11 cellular contexts compared by ENCODE assay signal in the genomic region with DNA sequence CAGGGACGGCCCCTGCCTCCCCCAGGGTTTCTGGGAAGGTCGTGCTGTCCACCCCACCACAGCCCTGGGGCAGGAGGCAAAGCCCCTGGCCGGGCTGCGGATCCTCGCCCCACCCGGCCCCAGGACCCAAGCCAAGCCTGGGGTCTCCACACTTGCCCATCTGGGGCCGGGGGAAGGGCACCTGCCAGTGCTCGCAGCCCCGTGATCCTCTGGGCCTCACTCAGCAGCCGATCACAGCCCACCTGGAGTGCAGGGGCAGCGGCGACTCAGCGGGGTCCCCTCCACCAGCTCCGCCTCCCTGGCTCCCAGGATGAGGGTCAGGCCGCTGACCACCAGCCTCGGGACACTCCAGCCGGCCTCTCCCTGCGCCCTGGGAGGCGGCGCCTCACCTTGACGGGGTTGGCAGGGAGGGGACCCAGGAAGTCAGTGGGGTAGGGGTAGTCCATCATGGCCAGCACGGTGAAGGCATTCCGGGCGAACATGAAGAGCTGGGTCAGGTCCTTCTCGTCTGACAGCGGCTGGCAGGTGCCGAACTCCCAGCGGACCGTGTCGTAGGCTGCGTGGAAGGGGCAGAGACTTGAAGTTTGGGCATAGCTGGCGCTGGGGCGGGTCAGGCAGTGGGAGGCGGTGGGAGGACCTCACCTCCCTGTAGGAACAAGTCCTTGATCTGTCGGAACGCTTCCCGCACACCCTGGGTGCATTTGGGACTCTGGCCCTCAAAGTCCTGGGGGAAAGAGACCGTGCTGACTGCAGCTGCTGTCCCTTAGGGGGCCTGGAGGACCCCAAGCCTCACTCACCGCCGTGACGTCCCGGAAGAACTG. TPM values are rescaled to one million over a fixed set of nuclear protein-coding genes. Genes with fewer than 3 reads are reported as not detected.
A peak's percentile ranks its signal among the peaks of the same experiment; 100 is the strongest.
DNase-seq lines count a peak whose midpoint lies in the region; ATAC-seq and TF ChIP-seq lines count a peak whose summit lies in the region.
"Had no signal": no experiment of that assay in that cellular context is flagged by ENCODE, and none has a peak within 500 bp of the region (broad histone marks: within the 10 kb centered on the region; RNA-seq: fewer than 3 reads in every experiment).

No MANE protein-coding gene starts in this region.

- H3K36me3 Mint-ChIP-seq in activated naive CD4-positive, alpha-beta T cell treated with anti-CD3 and anti-CD28 coated beads, Interleukin-2, amount 10 ng/mL, durations not matched to agents 7 days and 5 days = peaks cover 8% of the 10 kb centered on the region
- peaks cover 8% of the 10 kb centered on the region for H3K36me3 Mint-ChIP-seq in activated naive CD8-positive, alpha-beta T cell treated with anti-CD3 and anti-CD28 coated beads, Interleukin-2, amount 50 U/mL, for 24 hours (ENCODE audit: low read depth)
- peaks cover 5% of the 10 kb centered on the region for H3K36me3 Mint-ChIP-seq in progenitor cell of endocrine pancreas (ENCODE audit: insufficient read depth)

- H3K27ac Mint-ChIP-seq in activated naive CD4-positive, alpha-beta T cell treated with anti-CD3 and anti-CD28 coated beads, Interleukin-2, amount 10 ng/mL, durations not matched to agents 7 days and 5 days = no peak overlapping the region
- peak overlapping the region; percentile 70 for H3K27ac Mint-ChIP-seq in activated naive CD8-positive, alpha-beta T cell treated with anti-CD3 and anti-CD28 coated beads, Interleukin-2, amount 50 U/mL, for 24 hours
- no peak overlapping the region for H3K27ac Mint-ChIP-seq in progenitor cell of endocrine pancreas

- no peaks in the 10 kb centered on the region for H3K9me3 Mint-ChIP-seq in activated naive CD4-positive, alpha-beta T cell treated with anti-CD3 and anti-CD28 coated beads, Interleukin-2, amount 10 ng/mL, durations not matched to agents 7 days and 5 days
- no peaks in the 10 kb centered on the region for H3K9me3 Mint-ChIP-seq in activated naive CD8-positive, alpha-beta T cell treated with anti-CD3 and anti-CD28 coated beads, Interleukin-2, amount 50 U/mL, for 24 hours
- no peaks in the 10 kb centered on the region for H3K9me3 Mint-ChIP-seq in progenitor cell of endocrine pancreas (ENCODE audit: low read depth)

- peak overlapping the region; percentile 73 for H3K4me3 Mint-ChIP-seq in activated naive CD4-positive, alpha-beta T cell treated with anti-CD3 and anti-CD28 coated beads, Interleukin-2, amount 10 ng/mL, durations not matched to agents 7 days and 5 days
- peak overlapping the region; percentile 78 for H3K4me3 Mint-ChIP-seq in activated naive CD8-positive, alpha-beta T cell treated with anti-CD3 and anti-CD28 coated beads, Interleukin-2, amount 50 U/mL, for 24 hours
- peak overlapping the region; percentile 47 for H3K4me3 Mint-ChIP-seq in progenitor cell of endocrine pancreas (ENCODE audit: low read depth)

- no peaks in the 10 kb centered on the region for H3K27me3 Mint-ChIP-seq in activated naive CD4-positive, alpha-beta T cell treated with anti-CD3 and anti-CD28 coated beads, Interleukin-2, amount 10 ng/mL, durations not matched to agents 7 days and 5 days
- H3K27me3 Mint-ChIP-seq in activated naive CD8-positive, alpha-beta T cell treated with anti-CD3 and anti-CD28 coated beads, Interleukin-2, amount 50 U/mL, for 24 hours = no peaks in the 10 kb centered on the region
- peaks cover 28% of the 10 kb centered on the region for H3K27me3 Mint-ChIP-seq in progenitor cell of endocrine pancreas

- CTCF ChIA-PET in activated naive CD4-positive, alpha-beta T cell treated with anti-CD3 and anti-CD28 coated beads, Interleukin-2, amount 10 ng/mL, durations not matched to agents 7 days and 5 days (lab: Charles Lee) = interaction anchor here (1.3 kb wide), 1 partner anchor 124 kb away, joined by 4 read pairs; no protein-coding TSS in a partner anchor

- H3K4me1 Mint-ChIP-seq in activated naive CD4-positive, alpha-beta T cell treated with anti-CD3 and anti-CD28 coated beads, Interleukin-2, amount 10 ng/mL, durations not matched to agents 7 days and 5 days = peaks cover 8% of the 10 kb centered on the region
- peaks cover 7% of the 10 kb centered on the region for H3K4me1 Mint-ChIP-seq in activated naive CD8-positive, alpha-beta T cell treated with anti-CD3 and anti-CD28 coated beads, Interleukin-2, amount 50 U/mL, for 24 hours
- H3K4me1 Mint-ChIP-seq in progenitor cell of endocrine pancreas (ENCODE audit: low read depth) = peaks cover 9% of the 10 kb centered on the region

- no peak for DNase-seq in activated naive CD4-positive, alpha-beta T cell treated with anti-CD3 and anti-CD28 coated beads, Interleukin-2, amount 10 ng/mL, durations not matched to agents 7 days and 5 days
- no peak for DNase-seq in activated naive CD4-positive, alpha-beta T cell treated with Interleukin-2 at 50 U/mL for 16 hours
- DNase-seq in HFF-Myc (ENCODE audit: extremely low read depth, low read depth) (no peak), progenitor cell of endocrine pancreas (ENCODE audit: low spot score, unreplicated experiment) (no peak), sciatic nerve (ENCODE audit: low spot score) (no peak), superior temporal gyrus (ENCODE audit: extremely low spot score) (no peak)
- no peak for DNase-seq in activated naive CD8-positive, alpha-beta T cell treated with anti-CD3 and anti-CD28 coated beads, Interleukin-2, amount 50 U/mL, for 24 hours
- no peak for DNase-seq in activated effector memory CD4-positive, alpha-beta T cell treated with Interleukin-2 at 50 U/mL for 16 hours
- DNase-seq: NCI-H2029 had no signal

- TF ChIP-seq CTCF in HFF-Myc (IDR thresholded peaks at IDR 0.05; ENCODE audit: low read depth, low read length, missing control alignments) = no peak
- TF ChIP-seq CTCF in progenitor cell of endocrine pancreas (IDR thresholded peaks at IDR 0.05; ENCODE audit: unreplicated experiment) = no peak

- no peak for ATAC-seq in activated naive CD8-positive, alpha-beta T cell treated with anti-CD3 and anti-CD28 coated beads, Interleukin-2, amount 50 U/mL, for 24 hours
- no peak for ATAC-seq in sciatic nerve
- ATAC-seq: left lobe of liver had no signal

- peak overlapping the region; percentile 48 for H3K4me3 ChIP-seq in HFF-Myc (replicated peaks; ENCODE audit: low read depth, low read length)

- intact Hi-C loops in sciatic nerve (cut with DNase I) = no loop called here

RNA-seq across cellular contexts. Expression of a gene that starts 1.8 kb away (rescaled TPM):
- total RNA-seq in progenitor cell of endocrine pancreas = 39.2 and 48.5 TPM in 2 replicates
- total RNA-seq in sciatic nerve = 127 TPM

RNA-seq across cellular contexts. Expression of a gene that starts 26.0 kb away (rescaled TPM):
- total RNA-seq in progenitor cell of endocrine pancreas (56.1 and 57.7 TPM in 2 replicates), sciatic nerve (48.3 TPM)

RNA-seq across cellular contexts. Expression of a gene that starts 26.2 kb away (rescaled TPM):
- total RNA-seq in progenitor cell of endocrine pancreas (0.07 and 0.77 TPM in 2 replicates), sciatic nerve (not detected)
- total RNA-seq: G401, left lobe of liver had no signal

RNA-seq across cellular contexts. Expression of a gene that starts 35.5 kb away (rescaled TPM):
- total RNA-seq in progenitor cell of endocrine pancreas (0.57 and 1.5 TPM in 2 replicates), sciatic nerve (18.3 TPM)

RNA-seq across cellular contexts. Expression of a gene that starts 42.4 kb away (rescaled TPM):
- total RNA-seq in progenitor cell of endocrine pancreas (15.1 and 15.3 TPM in 2 replicates), sciatic nerve (0.36 TPM)
